In genomic region chr3:175193815-175194518, GRCh38 we compare ENCODE assay signal across 10 cellular contexts.
DNase-seq lines count a peak whose midpoint lies in the region; ATAC-seq, FAIRE-seq and TF ChIP-seq lines count a peak whose summit lies in the region.
"Had no signal": no experiment of that assay in that cellular context is flagged by ENCODE, and none has a peak within 500 bp of the region (broad histone marks: within the 10 kb centered on the region; RNA-seq: fewer than 3 reads in every experiment).

No MANE protein-coding gene starts in this region.

- peak; percentile 70 for FAIRE-seq in small intestine (lab: Jason Lieb, UNC)

- peaks cover 25% of the 10 kb centered on the region for H3K4me1 ChIP-seq in RWPE2 (ENCODE audit: insufficient read depth, poor library complexity, severe bottlenecking)
- no peaks in the 10 kb centered on the region for H3K4me1 ChIP-seq in small intestine (ENCODE audit: control insufficient read depth in 2 of 2, insufficient read depth in 1 of 2, low read depth in 1 of 2, low read length in 1 of 2)
- H3K4me1 ChIP-seq: spleen had no signal

- peak; percentile 64 for ATAC-seq in GM18867 (IDR thresholded peaks at IDR 0.05; ENCODE audit: unreplicated experiment)
- ATAC-seq in HG02973 (IDR thresholded peaks at IDR 0.05; ENCODE audit: unreplicated experiment) = peak; percentile 85
- ATAC-seq in RWPE2 (ENCODE audit: low read depth) = peak; percentile 85
- ATAC-seq: left ventricle myocardium superior had no signal

- WGBS in small intestine, 3 donors = 70 to 86% (median 72%) methylated on average over 4 of the region's 4 CpGs

- no peaks in the 10 kb centered on the region for H3K36me3 ChIP-seq in RWPE2 (ENCODE audit: low read depth)
- H3K36me3 ChIP-seq in small intestine (ENCODE audit: control insufficient read depth in 2 of 2, insufficient read depth in 2 of 2, low read length in 2 of 2) = no peaks in the 10 kb centered on the region
- H3K36me3 ChIP-seq: spleen had no signal

- DNase-seq in RWPE2 (ENCODE audit: low spot score) (no peak), small intestine (no peak), amygdala (lab: John Stamatoyannopoulos, UW) (no peak), occipital lobe (lab: John Stamatoyannopoulos, UW) (no peak), retina (no peak)
- DNase-seq: activated CD4-positive, alpha-beta T cell treated with anti-CD3 and anti-CD28 coated beads, Interleukin-2, amount 50 U/mL, for 48 hours; left ventricle myocardium superior; spleen had no signal

- no peak overlapping the region for H3K4me3 ChIP-seq in RWPE2 (ENCODE audit: severe bottlenecking)
- no peak overlapping the region for H3K4me3 ChIP-seq in small intestine (ENCODE audit: low read depth in 1 of 2, low read length in 2 of 2)
- H3K4me3 ChIP-seq: spleen had no signal

- H3K27me3 ChIP-seq in RWPE2 (ENCODE audit: insufficient read depth, poor library complexity, severe bottlenecking) = no peaks in the 10 kb centered on the region
- H3K27me3 ChIP-seq in small intestine (ENCODE audit: control insufficient read depth in 2 of 2, insufficient read depth in 2 of 2, low read length in 2 of 2) = no peaks in the 10 kb centered on the region
- H3K27me3 ChIP-seq: spleen had no signal

- no peaks in the 10 kb centered on the region for H3K9me3 ChIP-seq in RWPE2 (ENCODE audit: severe bottlenecking)
- no peaks in the 10 kb centered on the region for H3K9me3 ChIP-seq in small intestine (ENCODE audit: control insufficient read depth, low read depth)

- no peak for TF ChIP-seq CTCF in RWPE2 (IDR thresholded peaks at IDR 0.05; ENCODE audit: poor library complexity, severe bottlenecking)

- H3K27ac ChIP-seq in RWPE2 (ENCODE audit: poor library complexity, severe bottlenecking) = no peak overlapping the region
- no peak overlapping the region for H3K27ac ChIP-seq in small intestine (ENCODE audit: low read depth in 1 of 2, low read length in 1 of 2)
- H3K27ac ChIP-seq: spleen had no signal
